10 cellular contexts compared by ENCODE assay signal in genomic region chr10:94299417-94299816, GRCh38.
DNase-seq lines count a peak whose midpoint lies in the region; ATAC-seq and TF ChIP-seq lines count a peak whose summit lies in the region.
"Had no signal": no experiment of that assay in that cellular context is flagged by ENCODE, and none has a peak within 500 bp of the region (broad histone marks: within the 10 kb centered on the region; RNA-seq: fewer than 3 reads in every experiment).

No MANE protein-coding gene starts in this region.

- H3K36me3 ChIP-seq in GM23248 (ENCODE audit: low read depth), result no peaks in the 10 kb centered on the region

- in situ Hi-C loops in GM23248 (cut with MboI), result no loop called here

- H3K9me3 ChIP-seq in GM23248 (ENCODE audit: low read depth), result no peaks in the 10 kb centered on the region

- DNase-seq in AG10803 (ENCODE audit: low read depth) (peak; percentile 78), GM23248 (peak; percentile 13), RPMI8226 (peak; percentile 34), erythroblast (lab: John Stamatoyannopoulos, UW) (peak; percentile 40 to 80), NCI-H1417 treated with DMSO at 0.1 percent for 48 hours (lab: John Stamatoyannopoulos, UW) (no peak), NCI-H345 (lab: John Stamatoyannopoulos, UW) (no peak)
- DNase-seq: naive B cell, NCI-H1694 had no signal

- no peak overlapping the region for H3K4me2 ChIP-seq in GM23248 (ENCODE audit: unreplicated experiment)

- H3K4me3 ChIP-seq in AG10803 (ENCODE audit: low read length) (no peak overlapping the region), GM23248 (no peak overlapping the region)

- no peak for TF ChIP-seq CTCF in AG10803 (conservative IDR thresholded peaks at IDR 0.05; ENCODE audit: low read length)

- no peaks in the 10 kb centered on the region for H3K79me2 ChIP-seq in GM23248 (ENCODE audit: insufficient read depth)

- H3K9me2 ChIP-seq in GM23248 (ENCODE audit: insufficient read depth), result no peaks in the 10 kb centered on the region

- ATAC-seq in GM21367 (IDR thresholded peaks at IDR 0.05; ENCODE audit: unreplicated experiment), result no peak
- no peak for ATAC-seq in GM19463 (IDR thresholded peaks at IDR 0.05; ENCODE audit: unreplicated experiment)

- no peaks in the 10 kb centered on the region for H3K27me3 ChIP-seq in GM23248 (replicated peaks; ENCODE audit: insufficient read depth)

- no peaks in the 10 kb centered on the region for H3F3A ChIP-seq in GM23248 (ENCODE audit: insufficient read depth)

- H3K9ac ChIP-seq in GM23248, result no peak overlapping the region

- H3K27ac ChIP-seq in GM23248, result no peak overlapping the region

- no peaks in the 10 kb centered on the region for H4K20me1 ChIP-seq in GM23248 (ENCODE audit: insufficient read depth)

- 82 to 85% methylated on average over 3 of the region's 3 CpGs for WGBS in GM23248 (ENCODE audit: low coverage in 1 of 2, low lambda C conversion rate in 2 of 2, missing lambda C conversion rate in 2 of 2), 2 experiments

- no peak overlapping the region for H2AFZ ChIP-seq in GM23248

- peaks cover 6% of the 10 kb centered on the region for H3K4me1 ChIP-seq in GM23248 (ENCODE audit: insufficient read depth)

- no peak for TF ChIP-seq POLR2A in erythroblast (IDR thresholded peaks at IDR 0.05; ENCODE audit: low read length)

Comparison
In these comparisons a context has a peak if more than half of its experiments do, and no peak if none do; other contexts are left out.
1. DNase-seq: peak in AG10803 (single experiment), GM23248 (single experiment), RPMI8226 (single experiment) and erythroblast (2 of 2); none in NCI-H1417 treated with DMSO at 0.1 percent for 48 hours (single experiment) and NCI-H345 (single experiment).